In genomic region chr1:84998642-84999280, GRCh38 we compare ENCODE assay signal across 8 cellular contexts. TPM values are rescaled to one million over a fixed set of nuclear protein-coding genes. Genes with fewer than 3 reads are reported as not detected.
DNase-seq lines count a peak whose midpoint lies in the region; ATAC-seq and TF ChIP-seq lines count a peak whose summit lies in the region.

No MANE protein-coding gene starts in this region.

- DNase-seq in CD8-positive, alpha-beta memory T cell = peak; percentile 38 to 90 (median 50)
- peak; percentile 65 for DNase-seq in activated CD4-positive, alpha-beta memory T cell treated with anti-CD3 and anti-CD28 coated beads, Interleukin-2, amount 10 ng/mL, durations not matched to agents 7 days and 5 days
- DNase-seq in fibroblast of villous mesenchyme (ENCODE audit: low read depth) (peak; percentile 1), vagina (ENCODE audit: extremely low spot score in 2 of 2) (no peak), NCI-H2081 treated with DMSO at 0.1 percent for 48 hours (lab: John Stamatoyannopoulos, UW) (no peak), AG08395 (ENCODE audit: low spot score) (no peak)
- peak; percentile 2 to 28 (median 12) for DNase-seq in stimulated activated naive CD4-positive, alpha-beta T cell (lab: John Stamatoyannopoulos, UW)

- H3K36me3 Mint-ChIP-seq in CD8-positive, alpha-beta memory T cell = peaks cover 2 to 21% (median 11%) of the 10 kb centered on the region in 3 donors
- H3K36me3 Mint-ChIP-seq in activated CD4-positive, alpha-beta memory T cell treated with anti-CD3 and anti-CD28 coated beads, Interleukin-2, amount 10 ng/mL, durations not matched to agents 7 days and 5 days (ENCODE audit: low read depth) = peaks cover 20% of the 10 kb centered on the region

- POLR2A ChIA-PET in CD8-positive, alpha-beta memory T cell (lab: Charles Lee) = interaction anchor here (1.0 kb wide), 1 partner anchor 27 kb away, joined by 3 read pairs; no protein-coding TSS in a partner anchor
- POLR2A ChIA-PET in activated CD4-positive, alpha-beta memory T cell treated with anti-CD3 and anti-CD28 coated beads, Interleukin-2, amount 10 ng/mL, durations not matched to agents 7 days and 5 days (lab: Charles Lee) = interaction anchor here (1.1 kb wide), 1 partner anchor 29 kb away, joined by 3 read pairs; no protein-coding TSS in a partner anchor

- ATAC-seq in HG03139 (IDR thresholded peaks at IDR 0.05; ENCODE audit: unreplicated experiment) = peak; percentile 20

- peak overlapping the region; percentile 86 to 97 (median 91) for H3K4me3 Mint-ChIP-seq in CD8-positive, alpha-beta memory T cell
- H3K4me3 Mint-ChIP-seq in activated CD4-positive, alpha-beta memory T cell treated with anti-CD3 and anti-CD28 coated beads, Interleukin-2, amount 10 ng/mL, durations not matched to agents 7 days and 5 days = peak overlapping the region; percentile 79

- H3K4me3 ChIP-seq in CD8-positive, alpha-beta memory T cell (ENCODE audit: low read length) = peak overlapping the region; percentile 73
- H3K4me3 ChIP-seq in fibroblast of villous mesenchyme (ENCODE audit: low read depth, low read length) = no peak overlapping the region
- H3K4me3 ChIP-seq in vagina = peak overlapping the region in 1 of 2 donors; percentile 73

- H3K36me3 ChIP-seq in CD8-positive, alpha-beta memory T cell (ENCODE audit: insufficient read depth, low read length) = no peaks in the 10 kb centered on the region
- no peaks in the 10 kb centered on the region for H3K36me3 ChIP-seq in vagina

- H3K4me1 ChIP-seq in CD8-positive, alpha-beta memory T cell (ENCODE audit: insufficient read depth, low read length) = peaks cover 24% of the 10 kb centered on the region
- H3K4me1 ChIP-seq in vagina = peaks cover 25% of the 10 kb centered on the region

- H3K27ac Mint-ChIP-seq in CD8-positive, alpha-beta memory T cell = peak overlapping the region; percentile 64 to 93 (median 83)
- H3K27ac Mint-ChIP-seq in activated CD4-positive, alpha-beta memory T cell treated with anti-CD3 and anti-CD28 coated beads, Interleukin-2, amount 10 ng/mL, durations not matched to agents 7 days and 5 days = peak overlapping the region; percentile 51

- H3K27me3 Mint-ChIP-seq in CD8-positive, alpha-beta memory T cell = peaks cover 0 to 5% of the 10 kb centered on the region in 2 donors
- H3K27me3 Mint-ChIP-seq in activated CD4-positive, alpha-beta memory T cell treated with anti-CD3 and anti-CD28 coated beads, Interleukin-2, amount 10 ng/mL, durations not matched to agents 7 days and 5 days = peaks cover 28% of the 10 kb centered on the region

- no peaks in the 10 kb centered on the region for H3K9me3 ChIP-seq in CD8-positive, alpha-beta memory T cell (ENCODE audit: low read length)
- H3K9me3 ChIP-seq in vagina = no peaks in the 10 kb centered on the region

- CTCF ChIA-PET in CD8-positive, alpha-beta memory T cell (lab: Charles Lee) = interaction anchor here (0.8 to 2.0 kb wide), 7 partner anchors 20 to 54 kb away, joined by 3 to 16 read pairs (median 5); no protein-coding TSS in a partner anchor
- CTCF ChIA-PET in activated CD4-positive, alpha-beta memory T cell treated with anti-CD3 and anti-CD28 coated beads, Interleukin-2, amount 10 ng/mL, durations not matched to agents 7 days and 5 days (lab: Charles Lee) = interaction anchor here (0.7 to 0.8 kb wide), 2 partner anchors 45 to 54 kb away, joined by 3 to 4 read pairs; no protein-coding TSS in a partner anchor

- H3K9me3 Mint-ChIP-seq in CD8-positive, alpha-beta memory T cell = peaks cover 0 to 4% (median 4%) of the 10 kb centered on the region in 5 donors
- peaks cover 8% of the 10 kb centered on the region for H3K9me3 Mint-ChIP-seq in activated CD4-positive, alpha-beta memory T cell treated with anti-CD3 and anti-CD28 coated beads, Interleukin-2, amount 10 ng/mL, durations not matched to agents 7 days and 5 days

- intact Hi-C loops in vagina (cut with DNase I) = no loop called here

- TF ChIP-seq CTCF in fibroblast of villous mesenchyme (IDR thresholded peaks at IDR 0.05; ENCODE audit: insufficient read depth, low read depth, low read length) (no peak), vagina (IDR thresholded peaks at IDR 0.05) (no peak)

- peaks cover 4% of the 10 kb centered on the region for H3K27me3 ChIP-seq in CD8-positive, alpha-beta memory T cell (ENCODE audit: insufficient read depth, low read length, poor library complexity, severe bottlenecking)
- no peaks in the 10 kb centered on the region for H3K27me3 ChIP-seq in vagina

- H3K27ac ChIP-seq in CD8-positive, alpha-beta memory T cell (ENCODE audit: low read depth, low read length) = no peak overlapping the region
- H3K27ac ChIP-seq in vagina = no peak overlapping the region

- H3K4me1 Mint-ChIP-seq in CD8-positive, alpha-beta memory T cell = peaks cover 37 to 77% (median 70%) of the 10 kb centered on the region in 3 donors
- peaks cover 37% of the 10 kb centered on the region for H3K4me1 Mint-ChIP-seq in activated CD4-positive, alpha-beta memory T cell treated with anti-CD3 and anti-CD28 coated beads, Interleukin-2, amount 10 ng/mL, durations not matched to agents 7 days and 5 days

- TF ChIP-seq POLR2A in vagina (IDR thresholded peaks at IDR 0.05) = no peak

RNA-seq across cellular contexts. Expression of gene MCOLN2, which starts 1.8 kb away (rescaled TPM):
- 100 to 1,000 TPM; 103 to 110 TPM for total RNA-seq in CD8-positive, alpha-beta memory T cell
- polyA plus RNA-seq in CD8-positive, alpha-beta memory T cell = 18.7 TPM
- 10 to 100 TPM; 27.2 to 28.2 TPM for total RNA-seq in activated CD4-positive, alpha-beta memory T cell treated with anti-CD3 and anti-CD28 coated beads, Interleukin-2, amount 10 ng/mL, durations not matched to agents 7 days and 5 days
- total RNA-seq in fibroblast of villous mesenchyme (1.3 and 1.7 TPM in 2 replicates), vagina (1.7 TPM)

RNA-seq across cellular contexts. Expression of gene MCOLN3, which starts 49.5 kb away (rescaled TPM):
- total RNA-seq in CD8-positive, alpha-beta memory T cell = under 1 TPM; 0.47 to 0.50 TPM
- polyA plus RNA-seq in CD8-positive, alpha-beta memory T cell = 0.29 TPM
- total RNA-seq in activated CD4-positive, alpha-beta memory T cell treated with anti-CD3 and anti-CD28 coated beads, Interleukin-2, amount 10 ng/mL, durations not matched to agents 7 days and 5 days = 1 to 10 TPM; 2.4 to 2.5 TPM
- total RNA-seq in fibroblast of villous mesenchyme (0.86 and 0.97 TPM in 2 replicates), vagina (5.6 TPM)

Comparison
In these comparisons a context has a peak if more than half of its experiments do, and no peak if none do; other contexts are left out.
1. DNase-seq: peak in CD8-positive, alpha-beta memory T cell (5 of 5), activated CD4-positive, alpha-beta memory T cell treated with anti-CD3 and anti-CD28 coated beads, Interleukin-2, amount 10 ng/mL, durations not matched to agents 7 days and 5 days (single experiment), fibroblast of villous mesenchyme (single experiment) and stimulated activated naive CD4-positive, alpha-beta T cell (6 of 6); none in vagina (0 of 2), NCI-H2081 treated with DMSO at 0.1 percent for 48 hours (single experiment) and AG08395 (single experiment).
2. RNA of gene MCOLN2, which starts 1.8 kb away (total RNA-seq): 103 to 110 TPM in CD8-positive, alpha-beta memory T cell and 27.2 to 28.2 TPM in activated CD4-positive, alpha-beta memory T cell treated with anti-CD3 and anti-CD28 coated beads, Interleukin-2, amount 10 ng/mL, durations not matched to agents 7 days and 5 days; 1.3 to 1.7 TPM in fibroblast of villous mesenchyme and 1.7 TPM in vagina (single experiment); every median in the first group is over 10 times any median in the second.